In genomic region chr7:51160990-51161615, GRCh38 we compare ENCODE assay signal across 8 cellular contexts.
A peak's percentile ranks its signal among the peaks of the same experiment; 100 is the strongest.
DNase-seq lines count a peak whose midpoint lies in the region; ATAC-seq and TF ChIP-seq lines count a peak whose summit lies in the region.

No MANE protein-coding gene starts in this region.

- no peaks in the 10 kb centered on the region for H3K27me3 ChIP-seq in HCT116 (ENCODE audit: insufficient read depth, low read length)

- DNase-seq in DMS153 treated with DMSO at 0.1 percent for 48 hours (lab: John Stamatoyannopoulos, UW; ENCODE audit: unreplicated experiment): peak; percentile 66
- peak; percentile 44 for DNase-seq in HCT116 (ENCODE audit: low read depth, low spot score)
- peak; percentile 80 for DNase-seq in NCI-H2227 (lab: John Stamatoyannopoulos, UW; ENCODE audit: unreplicated experiment)
- peak; percentile 14 to 29 for DNase-seq in activated CD4-positive, alpha-beta T cell treated with anti-CD3 and anti-CD28 coated beads, Interleukin-2, amount 50 U/mL, for 24 hours (ENCODE audit: low read depth in 1 of 2, low spot score in 1 of 2)
- DNase-seq in dermis blood vessel endothelial cell: peak; percentile 88
- peak; percentile 76 to 87 for DNase-seq in lung microvascular endothelial cell (ENCODE audit: low read depth in 2 of 2)
- peak; percentile 8 for DNase-seq in stimulated activated CD8-positive, alpha-beta memory T cell treated with anti-CD3 and anti-CD28 coated beads, Interleukin-12 subunit alpha, Interleukin-12 subunit beta, amount 100 ng/mL, for 4 hours (ENCODE audit: low read depth)

- peak; percentile 88 for TF ChIP-seq RAD21 in HCT116 (IDR thresholded peaks at IDR 0.05; ENCODE audit: low read depth)

- H3K79me2 ChIP-seq in HCT116 (ENCODE audit: insufficient read depth, low read length): no peaks in the 10 kb centered on the region

- ATAC-seq in HCT116 (peak; percentile 54), GM21447 (IDR thresholded peaks at IDR 0.05; ENCODE audit: unreplicated experiment) (no peak)

- no TSS peak for BruUV-seq in HCT116 (replicated peaks; lab: Mats Ljungman, UMichigan)

- no peak overlapping the region for H2AFZ ChIP-seq in HCT116 (ENCODE audit: low read depth, low read length, poor library complexity, severe bottlenecking)

- TF ChIP-seq POLR2A in HCT116 (IDR thresholded peaks at IDR 0.05; ENCODE audit: borderline replicate concordance, extremely low read depth, insufficient read depth, insufficient read length): no peak

- H3K9me3 ChIP-seq in HCT116 (ENCODE audit: control insufficient read depth in 1 of 2, insufficient read depth in 1 of 2, low read depth in 1 of 2, low read length in 2 of 2): no peaks in the 10 kb centered on the region

- H3K36me3 ChIP-seq in HCT116 (ENCODE audit: control insufficient read depth in 1 of 2, insufficient read depth in 2 of 2, low read length in 2 of 2): no peaks in the 10 kb centered on the region

- H4K20me1 ChIP-seq in HCT116 (ENCODE audit: insufficient read depth): no peaks in the 10 kb centered on the region

- no peaks in the 10 kb centered on the region for H3K9me2 ChIP-seq in HCT116 (ENCODE audit: insufficient read depth)

- H3K4me2 ChIP-seq in HCT116 (ENCODE audit: low read length): no peak overlapping the region

- peaks cover 0 to 9% of the 10 kb centered on the region in 2 experiments; a peak in 2 of 4 replicates for H3K4me1 ChIP-seq in HCT116 (ENCODE audit: control insufficient read depth in 1 of 2, insufficient read depth in 2 of 2, low read length in 2 of 2)

- POLR2A ChIA-PET in HCT116 (lab: Charles Lee): interaction anchor here (1.3 kb wide), 1 partner anchor 694 kb away, joined by 3 read pairs; no protein-coding TSS in a partner anchor

- CTCF ChIA-PET in HCT116 (lab: Charles Lee): interaction anchor here (0.6 to 5.1 kb wide), 35 partner anchors 9 to 1069 kb away, joined by 3 to 107 read pairs (median 4); partner anchors contain the start of gene FIGNL1

- TF ChIP-seq CTCF in HCT116 (IDR thresholded peaks at IDR 0.05 in 2 of 3, conservative IDR thresholded peaks at IDR 0.05 in 1 of 3; ENCODE audit: borderline replicate concordance in 1 of 3, insufficient read depth in 1 of 3, low read depth in 2 of 3, low read length in 2 of 3): peak; percentile 69 to 96 (median 95)

- no peak overlapping the region for H3K9ac ChIP-seq in HCT116 (ENCODE audit: low read length)

- RAD21 ChIA-PET in HCT116 (lab: Charles Lee; ENCODE audit: low non-redundant PET in 1 of 2, low total read pairs in 2 of 2, uncharacterized antibody in 2 of 2, unreplicated experiment in 2 of 2): interaction anchor here (0.6 to 1.4 kb wide), 9 partner anchors 31 to 1069 kb away, joined by 3 to 8 read pairs (median 3); no protein-coding TSS in a partner anchor

- no peak overlapping the region for H3K4me3 ChIP-seq in HCT116 (replicated peaks in 1 of 2; ENCODE audit: low read depth in 1 of 2, low read length in 2 of 2)

- intact Hi-C loops in HCT116 (cut with micrococcal nuclease): loop anchor here (2.0 to 10.0 kb wide), 6 partner anchors 366 to 1068 kb away; partner anchors contain the start of gene ZPBP

- H3K27ac ChIP-seq in HCT116 (ENCODE audit: low read depth, low read length): no peak overlapping the region

TF ChIP-seq in HCT116, 20 proteins besides CTCF, POLR2A, EP300 and RAD21:
- TF ChIP-seq SP1 (IDR thresholded peaks at IDR 0.05; ENCODE audit: low read depth) (no peak), CBX3 (IDR thresholded peaks at IDR 0.05; ENCODE audit: low read depth) (no peak), EZH2phosphoT487 (IDR thresholded peaks at IDR 0.05; ENCODE audit: borderline replicate concordance) (no peak), POLR2AphosphoS5 (IDR thresholded peaks at IDR 0.05; ENCODE audit: low read depth, low read length) (no peak), FOSL1 (IDR thresholded peaks at IDR 0.05; ENCODE audit: low read depth) (no peak), ELF1 (IDR thresholded peaks at IDR 0.05; ENCODE audit: borderline replicate concordance, low read depth) (no peak), MAX (IDR thresholded peaks at IDR 0.05) (no peak)
- TF ChIP-seq, protein P1, sequence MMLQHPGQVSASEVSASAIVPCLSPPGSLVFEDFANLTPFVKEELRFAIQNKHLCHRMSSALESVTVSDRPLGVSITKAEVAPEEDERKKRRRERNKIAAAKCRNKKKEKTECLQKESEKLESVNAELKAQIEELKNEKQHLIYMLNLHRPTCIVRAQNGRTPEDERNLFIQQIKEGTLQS (IDR thresholded peaks at IDR 0.05): no peak

Comparison
In these comparisons a context has a peak if more than half of its experiments do, and no peak if none do; other contexts are left out.
1. DNase-seq: peak in every context shown above with its lines; median percentile 88 in dermis blood vessel endothelial cell; 82 in lung microvascular endothelial cell; 80 in NCI-H2227; 66 in DMS153 treated with DMSO at 0.1 percent for 48 hours; 44 in HCT116; 22 in activated CD4-positive, alpha-beta T cell treated with anti-CD3 and anti-CD28 coated beads, Interleukin-2, amount 50 U/mL, for 24 hours; 8 in stimulated activated CD8-positive, alpha-beta memory T cell treated with anti-CD3 and anti-CD28 coated beads, Interleukin-12 subunit alpha, Interleukin-12 subunit beta, amount 100 ng/mL, for 4 hours.